ENCODE assay signal across 2 cellular contexts in the genomic region with DNA sequence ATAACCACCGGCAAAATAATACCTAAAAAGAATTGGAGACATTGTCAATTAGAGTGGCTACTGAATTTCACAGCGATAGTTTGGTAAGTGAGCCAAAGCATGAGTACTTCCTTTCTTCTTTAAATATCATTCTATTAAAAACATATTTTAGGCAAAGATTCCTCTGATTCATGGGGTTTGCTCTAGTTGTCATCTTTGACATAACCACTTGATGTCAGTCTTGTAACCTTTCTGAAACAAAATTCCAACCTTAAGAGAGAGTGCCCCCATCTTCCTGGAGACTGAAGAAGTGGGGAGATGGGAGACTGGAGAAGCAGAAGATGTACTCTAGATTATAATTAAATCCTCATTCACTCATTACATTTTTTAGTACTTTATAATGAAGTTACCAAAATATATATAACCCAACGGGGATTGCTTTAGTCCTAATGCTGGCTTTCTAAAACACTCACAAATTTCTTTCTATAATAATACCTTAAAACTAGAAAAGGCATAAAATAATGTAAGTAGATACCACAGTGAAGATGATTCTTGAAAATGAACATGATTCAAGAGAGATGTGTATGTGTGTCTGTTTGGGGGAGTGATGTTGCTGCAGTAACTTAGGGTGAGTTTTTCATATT.
TF ChIP-seq lines count a peak whose summit lies in the region.

No MANE protein-coding gene starts in this region.

TF ChIP-seq in GM12878, 131 proteins besides CTCF, POLR2A, EP300 and RAD21 (continued from another document):
- TF ChIP-seq EED (IDR thresholded peaks at IDR 0.05; ENCODE audit: low read depth) (no peak), TCF3 (IDR thresholded peaks at IDR 0.05; ENCODE audit: borderline replicate concordance, insufficient read depth, low read depth, low read length) (no peak), MTA2 (IDR thresholded peaks at IDR 0.05; ENCODE audit: low read depth) (no peak), HDGF (IDR thresholded peaks at IDR 0.05) (no peak)
TF ChIP-seq in GM12878: peak in this region for 1.

TF ChIP-seq in liver, 16 proteins besides CTCF, POLR2A, EP300 and RAD21 (continued from another document):
- TF ChIP-seq, protein P1, sequence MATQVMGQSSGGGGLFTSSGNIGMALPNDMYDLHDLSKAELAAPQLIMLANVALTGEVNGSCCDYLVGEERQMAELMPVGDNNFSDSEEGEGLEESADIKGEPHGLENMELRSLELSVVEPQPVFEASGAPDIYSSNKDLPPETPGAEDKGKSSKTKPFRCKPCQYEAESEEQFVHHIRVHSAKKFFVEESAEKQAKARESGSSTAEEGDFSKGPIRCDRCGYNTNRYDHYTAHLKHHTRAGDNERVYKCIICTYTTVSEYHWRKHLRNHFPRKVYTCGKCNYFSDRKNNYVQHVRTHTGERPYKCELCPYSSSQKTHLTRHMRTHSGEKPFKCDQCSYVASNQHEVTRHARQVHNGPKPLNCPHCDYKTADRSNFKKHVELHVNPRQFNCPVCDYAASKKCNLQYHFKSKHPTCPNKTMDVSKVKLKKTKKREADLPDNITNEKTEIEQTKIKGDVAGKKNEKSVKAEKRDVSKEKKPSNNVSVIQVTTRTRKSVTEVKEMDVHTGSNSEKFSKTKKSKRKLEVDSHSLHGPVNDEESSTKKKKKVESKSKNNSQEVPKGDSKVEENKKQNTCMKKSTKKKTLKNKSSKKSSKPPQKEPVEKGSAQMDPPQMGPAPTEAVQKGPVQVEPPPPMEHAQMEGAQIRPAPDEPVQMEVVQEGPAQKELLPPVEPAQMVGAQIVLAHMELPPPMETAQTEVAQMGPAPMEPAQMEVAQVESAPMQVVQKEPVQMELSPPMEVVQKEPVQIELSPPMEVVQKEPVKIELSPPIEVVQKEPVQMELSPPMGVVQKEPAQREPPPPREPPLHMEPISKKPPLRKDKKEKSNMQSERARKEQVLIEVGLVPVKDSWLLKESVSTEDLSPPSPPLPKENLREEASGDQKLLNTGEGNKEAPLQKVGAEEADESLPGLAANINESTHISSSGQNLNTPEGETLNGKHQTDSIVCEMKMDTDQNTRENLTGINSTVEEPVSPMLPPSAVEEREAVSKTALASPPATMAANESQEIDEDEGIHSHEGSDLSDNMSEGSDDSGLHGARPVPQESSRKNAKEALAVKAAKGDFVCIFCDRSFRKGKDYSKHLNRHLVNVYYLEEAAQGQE (IDR thresholded peaks at IDR 0.05), result no peak
- TF ChIP-seq, protein P2, sequence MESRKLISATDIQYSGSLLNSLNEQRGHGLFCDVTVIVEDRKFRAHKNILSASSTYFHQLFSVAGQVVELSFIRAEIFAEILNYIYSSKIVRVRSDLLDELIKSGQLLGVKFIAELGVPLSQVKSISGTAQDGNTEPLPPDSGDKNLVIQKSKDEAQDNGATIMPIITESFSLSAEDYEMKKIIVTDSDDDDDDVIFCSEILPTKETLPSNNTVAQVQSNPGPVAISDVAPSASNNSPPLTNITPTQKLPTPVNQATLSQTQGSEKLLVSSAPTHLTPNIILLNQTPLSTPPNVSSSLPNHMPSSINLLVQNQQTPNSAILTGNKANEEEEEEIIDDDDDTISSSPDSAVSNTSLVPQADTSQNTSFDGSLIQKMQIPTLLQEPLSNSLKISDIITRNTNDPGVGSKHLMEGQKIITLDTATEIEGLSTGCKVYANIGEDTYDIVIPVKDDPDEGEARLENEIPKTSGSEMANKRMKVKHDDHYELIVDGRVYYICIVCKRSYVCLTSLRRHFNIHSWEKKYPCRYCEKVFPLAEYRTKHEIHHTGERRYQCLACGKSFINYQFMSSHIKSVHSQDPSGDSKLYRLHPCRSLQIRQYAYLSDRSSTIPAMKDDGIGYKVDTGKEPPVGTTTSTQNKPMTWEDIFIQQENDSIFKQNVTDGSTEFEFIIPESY (IDR thresholded peaks at IDR 0.05), result no peak
- TF ChIP-seq NR2F2 (IDR thresholded peaks at IDR 0.05) (no peak), RXRA (IDR thresholded peaks at IDR 0.05) (no peak), TAF1 (conservative IDR thresholded peaks at IDR 0.05) (no peak), JUND (IDR thresholded peaks at IDR 0.05) (no peak), YY1 (IDR thresholded peaks at IDR 0.05) (no peak), FOXA1 (IDR thresholded peaks at IDR 0.05) (no peak), FOXA2 (IDR thresholded peaks at IDR 0.05) (no peak), HNF4G (IDR thresholded peaks at IDR 0.05) (no peak)
- TF ChIP-seq, protein P3, sequence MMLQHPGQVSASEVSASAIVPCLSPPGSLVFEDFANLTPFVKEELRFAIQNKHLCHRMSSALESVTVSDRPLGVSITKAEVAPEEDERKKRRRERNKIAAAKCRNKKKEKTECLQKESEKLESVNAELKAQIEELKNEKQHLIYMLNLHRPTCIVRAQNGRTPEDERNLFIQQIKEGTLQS (IDR thresholded peaks at IDR 0.05), result no peak
- TF ChIP-seq, protein P4, sequence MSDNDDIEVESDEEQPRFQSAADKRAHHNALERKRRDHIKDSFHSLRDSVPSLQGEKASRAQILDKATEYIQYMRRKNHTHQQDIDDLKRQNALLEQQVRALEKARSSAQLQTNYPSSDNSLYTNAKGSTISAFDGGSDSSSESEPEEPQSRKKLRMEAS (IDR thresholded peaks at IDR 0.05), result no peak
